ENCODE assay signal across 6 cellular contexts in genomic region chr12:128839885-128840284, GRCh38. TPM values are rescaled to one million over a fixed set of nuclear protein-coding genes. Genes with fewer than 3 reads are reported as not detected.
"Had no signal": no experiment of that assay in that cellular context is flagged by ENCODE, and none has a peak within 500 bp of the region (broad histone marks: within the 10 kb centered on the region; RNA-seq: fewer than 3 reads in every experiment).

No MANE protein-coding gene starts in this region.

RNA-seq across cellular contexts. Expression of gene GLT1D1, which starts 13.4 kb away (rescaled TPM):
- total RNA-seq: lung microvascular endothelial cell; naive thymus-derived CD8-positive, alpha-beta T cell; pulmonary artery endothelial cell; renal cortical epithelial cell; transverse colon had no signal
- polyA plus RNA-seq: keratinocyte; naive thymus-derived CD8-positive, alpha-beta T cell had no signal
